Comparison of ENCODE assay signal across 19 cellular contexts in the genomic region with DNA sequence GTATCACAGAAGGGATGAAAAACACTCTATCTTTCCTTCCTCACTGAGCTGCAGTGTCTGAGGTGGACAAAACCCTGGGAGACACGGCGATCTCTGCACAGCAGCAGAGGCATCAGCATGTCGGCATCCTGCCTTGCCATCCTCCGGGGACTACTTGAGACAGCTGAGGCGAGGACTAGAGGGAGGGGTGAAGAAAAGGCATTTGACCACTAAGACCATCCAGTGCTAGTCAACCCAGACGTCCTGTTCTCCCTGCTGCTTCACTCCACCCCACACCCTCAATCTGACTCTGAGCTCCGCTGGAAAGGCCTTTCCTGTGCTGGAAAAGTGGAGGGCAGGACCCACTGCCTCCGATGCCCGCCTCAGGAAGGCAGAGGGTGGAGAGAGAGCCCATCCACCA.
DNase-seq lines count a peak whose midpoint lies in the region; ATAC-seq and TF ChIP-seq lines count a peak whose summit lies in the region.
"Had no signal": no experiment of that assay in that cellular context is flagged by ENCODE, and none has a peak within 500 bp of the region (broad histone marks: within the 10 kb centered on the region; RNA-seq: fewer than 3 reads in every experiment).

No MANE protein-coding gene starts in this region.

- no peak for TF ChIP-seq POLR2A in gastroesophageal sphincter (IDR thresholded peaks at IDR 0.05)

- H3K4me3 Mint-ChIP-seq in osteocyte (ENCODE audit: unreplicated experiment) = peak overlapping the region; percentile 30
- H3K4me3 Mint-ChIP-seq in activated naive CD4-positive, alpha-beta T cell treated with anti-CD3 and anti-CD28 coated beads for 36 hours = no peak overlapping the region
- H3K4me3 Mint-ChIP-seq: activated CD8-positive, alpha-beta memory T cell treated with anti-CD3 and anti-CD28 coated beads, Interleukin-2, amount 10 ng/mL, durations not matched to agents 7 days and 5 days; activated naive CD4-positive, alpha-beta T cell treated with anti-CD3 and anti-CD28 coated beads, Interleukin-2, amount 50 U/mL, for 24 hours; natural killer cell treated with Interleukin-12 subunit alpha and Interleukin-12 subunit beta and Interleukin-15 and Interleukin-18, amount 100 ng/mL, for 72 hours; T-cell had no signal

- peaks cover 73% of the 10 kb centered on the region for H3K4me1 Mint-ChIP-seq in osteocyte (ENCODE audit: unreplicated experiment)
- H3K4me1 Mint-ChIP-seq in activated naive CD4-positive, alpha-beta T cell treated with anti-CD3 and anti-CD28 coated beads for 36 hours (ENCODE audit: low read depth) = peaks cover 3% of the 10 kb centered on the region

- peaks cover 0 to 13% of the 10 kb centered on the region in 2 donors for H3K36me3 ChIP-seq in gastroesophageal sphincter

- TF ChIP-seq EP300 in gastroesophageal sphincter (IDR thresholded peaks at IDR 0.05) = no peak

- H3K4me1 ChIP-seq in gastroesophageal sphincter = peaks cover 3 to 50% (median 12%) of the 10 kb centered on the region in 3 donors

- no peak overlapping the region for H3K4me3 ChIP-seq in gastroesophageal sphincter
- H3K4me3 ChIP-seq: PC-9, sigmoid colon had no signal

- TF ChIP-seq CTCF in gastroesophageal sphincter (IDR thresholded peaks at IDR 0.05) (no peak), osteocyte (IDR thresholded peaks at IDR 0.05) (no peak)

- no peaks in the 10 kb centered on the region for H3K27me3 Mint-ChIP-seq in osteocyte (ENCODE audit: unreplicated experiment)
- H3K27me3 Mint-ChIP-seq in activated naive CD4-positive, alpha-beta T cell treated with anti-CD3 and anti-CD28 coated beads for 36 hours (ENCODE audit: low read depth) = no peaks in the 10 kb centered on the region
- H3K27me3 Mint-ChIP-seq: activated CD8-positive, alpha-beta memory T cell treated with anti-CD3 and anti-CD28 coated beads, Interleukin-2, amount 10 ng/mL, durations not matched to agents 7 days and 5 days; activated naive CD4-positive, alpha-beta T cell treated with anti-CD3 and anti-CD28 coated beads, Interleukin-2, amount 50 U/mL, for 24 hours; natural killer cell treated with Interleukin-12 subunit alpha and Interleukin-12 subunit beta and Interleukin-15 and Interleukin-18, amount 100 ng/mL, for 72 hours; T-cell had no signal

- H3K9me3 ChIP-seq in gastroesophageal sphincter = no peaks in the 10 kb centered on the region
- H3K9me3 ChIP-seq: sigmoid colon had no signal

- H3K27ac Mint-ChIP-seq in osteocyte (ENCODE audit: unreplicated experiment) = peak overlapping the region; percentile 84
- H3K27ac Mint-ChIP-seq in activated naive CD4-positive, alpha-beta T cell treated with anti-CD3 and anti-CD28 coated beads for 36 hours = no peak overlapping the region
- H3K27ac Mint-ChIP-seq: activated CD8-positive, alpha-beta memory T cell treated with anti-CD3 and anti-CD28 coated beads, Interleukin-2, amount 10 ng/mL, durations not matched to agents 7 days and 5 days; activated naive CD4-positive, alpha-beta T cell treated with anti-CD3 and anti-CD28 coated beads, Interleukin-2, amount 50 U/mL, for 24 hours; natural killer cell treated with Interleukin-12 subunit alpha and Interleukin-12 subunit beta and Interleukin-15 and Interleukin-18, amount 100 ng/mL, for 72 hours had no signal

- peaks cover 5% of the 10 kb centered on the region for H3K9me3 Mint-ChIP-seq in osteocyte (ENCODE audit: unreplicated experiment)
- H3K9me3 Mint-ChIP-seq in activated naive CD4-positive, alpha-beta T cell treated with anti-CD3 and anti-CD28 coated beads for 36 hours = no peaks in the 10 kb centered on the region
- H3K9me3 Mint-ChIP-seq: activated naive CD4-positive, alpha-beta T cell treated with anti-CD3 and anti-CD28 coated beads, Interleukin-2, amount 50 U/mL, for 24 hours; natural killer cell treated with Interleukin-12 subunit alpha and Interleukin-12 subunit beta and Interleukin-15 and Interleukin-18, amount 100 ng/mL, for 72 hours; T-cell had no signal

- ATAC-seq in gastroesophageal sphincter (peak; percentile 21), HG02571 (IDR thresholded peaks at IDR 0.05; ENCODE audit: unreplicated experiment) (no peak)
- ATAC-seq: activated CD8-positive, alpha-beta memory T cell treated with anti-CD3 and anti-CD28 coated beads, Interleukin-2, amount 10 ng/mL, durations not matched to agents 7 days and 5 days; natural killer cell treated with Interleukin-12 subunit alpha and Interleukin-12 subunit beta and Interleukin-15 and Interleukin-18, amount 100 ng/mL, for 72 hours; T-cell had no signal

- CTCF ChIA-PET in activated naive CD4-positive, alpha-beta T cell treated with anti-CD3 and anti-CD28 coated beads for 36 hours (lab: Charles Lee) = interaction anchor here (0.6 kb wide), 1 partner anchor 75 kb away, joined by 3 read pairs; no protein-coding TSS in a partner anchor

- peak; percentile 27 for DNase-seq in AG08395 (ENCODE audit: low spot score)
- peak; percentile 95 for DNase-seq in LHCN-M2 (ENCODE audit: low read depth)
- no peak for DNase-seq in osteocyte (ENCODE audit: extremely low spot score, unreplicated experiment)
- DNase-seq in activated naive CD4-positive, alpha-beta T cell treated with anti-CD3 and anti-CD28 coated beads for 36 hours = no peak
- DNase-seq in ecto neural progenitor cell (ENCODE audit: low spot score) = no peak
- no peak for DNase-seq in COLO829 (ENCODE audit: low spot score)
- DNase-seq: ACHN; activated CD8-positive, alpha-beta memory T cell treated with anti-CD3 and anti-CD28 coated beads, Interleukin-2, amount 10 ng/mL, durations not matched to agents 7 days and 5 days; glutamatergic neuron; NCI-H510A treated with DMSO at 0.1 percent for 48 hours; PC-9; sigmoid colon; stimulated activated naive CD4-positive, alpha-beta T cell; T-cell had no signal

- no peaks in the 10 kb centered on the region for H3K27me3 ChIP-seq in gastroesophageal sphincter
- H3K27me3 ChIP-seq: sigmoid colon had no signal

- intact Hi-C loops in activated naive CD4-positive, alpha-beta T cell treated with anti-CD3 and anti-CD28 coated beads for 36 hours (cut with micrococcal nuclease) = no loop called here

- peak overlapping the region in 2 of 4 donors; percentile 8 to 33 for H3K27ac ChIP-seq in gastroesophageal sphincter
- H3K27ac ChIP-seq: HL-60, PC-9 had no signal

- WGBS in gastroesophageal sphincter (ENCODE audit: low coverage in 1 of 2), 2 donors = 13 to 40% methylated on average over 3 of the region's 9 CpGs

- peaks cover 34% of the 10 kb centered on the region for H3K36me3 Mint-ChIP-seq in osteocyte (ENCODE audit: unreplicated experiment)
- no peaks in the 10 kb centered on the region for H3K36me3 Mint-ChIP-seq in activated naive CD4-positive, alpha-beta T cell treated with anti-CD3 and anti-CD28 coated beads for 36 hours (ENCODE audit: low read depth)
- H3K36me3 Mint-ChIP-seq: natural killer cell treated with Interleukin-12 subunit alpha and Interleukin-12 subunit beta and Interleukin-15 and Interleukin-18, amount 100 ng/mL, for 72 hours had no signal

Comparison
In these comparisons a context has a peak if more than half of its experiments do, and no peak if none do; other contexts are left out.
1. DNase-seq: peak in AG08395 (single experiment) and LHCN-M2 (single experiment); none in osteocyte (single experiment), activated naive CD4-positive, alpha-beta T cell treated with anti-CD3 and anti-CD28 coated beads for 36 hours (single experiment), ecto neural progenitor cell (single experiment) and COLO829 (single experiment).